1 cellular context compared by ENCODE assay signal in the genomic region with DNA sequence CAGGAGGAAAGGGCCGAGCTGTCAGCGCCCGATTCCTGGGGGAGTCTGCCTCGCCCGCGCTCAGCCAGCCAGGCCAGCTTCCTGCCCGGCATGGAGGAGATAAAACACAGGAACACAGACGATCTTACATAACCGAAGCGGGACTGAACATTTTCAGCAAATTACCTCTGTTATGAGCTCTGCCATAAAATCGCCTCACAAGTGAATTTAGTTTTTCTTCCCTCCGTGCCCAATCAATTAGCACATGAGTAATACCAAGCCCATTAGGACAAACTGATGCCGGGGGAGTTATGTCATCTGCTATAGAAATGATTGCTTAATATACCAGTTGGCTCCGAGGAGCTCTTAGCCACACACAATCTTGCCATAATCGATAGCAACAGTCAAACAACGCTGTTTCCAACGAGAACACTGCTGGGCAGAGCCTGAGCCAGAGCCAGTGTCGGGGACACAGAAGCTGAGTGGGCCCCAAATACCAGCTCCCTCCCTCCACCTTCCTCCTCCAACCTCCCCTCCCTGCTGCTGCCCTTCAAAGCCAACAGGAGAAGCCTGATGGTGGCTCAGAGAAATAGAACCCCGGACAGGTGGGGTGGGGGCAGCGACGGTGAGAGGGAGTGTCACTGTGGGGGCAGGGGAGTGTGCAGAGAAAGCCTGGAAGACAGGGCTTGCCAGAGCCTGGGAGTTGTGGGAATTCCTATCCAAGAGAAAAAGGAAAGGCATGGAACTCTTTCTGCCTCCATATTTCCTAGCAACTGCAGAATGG.
TF ChIP-seq lines count a peak whose summit lies in the region.

No MANE protein-coding gene starts in this region.

TF ChIP-seq in HEK293, 187 proteins besides CTCF, POLR2A, EP300 and RAD21 (continued from another document and continues in another):
- TF ChIP-seq, protein P1, sequence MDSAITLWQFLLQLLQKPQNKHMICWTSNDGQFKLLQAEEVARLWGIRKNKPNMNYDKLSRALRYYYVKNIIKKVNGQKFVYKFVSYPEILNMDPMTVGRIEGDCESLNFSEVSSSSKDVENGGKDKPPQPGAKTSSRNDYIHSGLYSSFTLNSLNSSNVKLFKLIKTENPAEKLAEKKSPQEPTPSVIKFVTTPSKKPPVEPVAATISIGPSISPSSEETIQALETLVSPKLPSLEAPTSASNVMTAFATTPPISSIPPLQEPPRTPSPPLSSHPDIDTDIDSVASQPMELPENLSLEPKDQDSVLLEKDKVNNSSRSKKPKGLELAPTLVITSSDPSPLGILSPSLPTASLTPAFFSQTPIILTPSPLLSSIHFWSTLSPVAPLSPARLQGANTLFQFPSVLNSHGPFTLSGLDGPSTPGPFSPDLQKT (IDR thresholded peaks at IDR 0.05; ENCODE audit: borderline replicate concordance, low read depth, low read length), result no peak
- peak; percentile 89 for TF ChIP-seq SP7 (tag by site-specific recombination; IDR thresholded peaks at IDR 0.05)
- TF ChIP-seq PRDM1 (tag by site-specific recombination; IDR thresholded peaks at IDR 0.05), result peak; percentile 31; the same call in 1 of the 2 replicates
- TF ChIP-seq ZNF423 (tag by site-specific recombination; IDR thresholded peaks at IDR 0.05), result no peak
- no peak for TF ChIP-seq ZNF433 (tag by site-specific recombination; IDR thresholded peaks at IDR 0.05; ENCODE audit: low read depth)
- no peak for TF ChIP-seq ZNF416 (tag by site-specific recombination; IDR thresholded peaks at IDR 0.05)
- TF ChIP-seq TCF7L2 (IDR thresholded peaks at IDR 0.05; ENCODE audit: borderline replicate concordance, low read depth, low read length), result no peak
- TF ChIP-seq ZNF791 (tag by site-specific recombination; IDR thresholded peaks at IDR 0.05), result no peak
- TF ChIP-seq WT1 (tag by site-specific recombination; IDR thresholded peaks at IDR 0.05), result no peak; the same call in 1 of the 2 replicates
- TF ChIP-seq ZNF221 (tag by site-specific recombination; IDR thresholded peaks at IDR 0.05; ENCODE audit: borderline replicate concordance), result no peak
- TF ChIP-seq, protein P2, sequence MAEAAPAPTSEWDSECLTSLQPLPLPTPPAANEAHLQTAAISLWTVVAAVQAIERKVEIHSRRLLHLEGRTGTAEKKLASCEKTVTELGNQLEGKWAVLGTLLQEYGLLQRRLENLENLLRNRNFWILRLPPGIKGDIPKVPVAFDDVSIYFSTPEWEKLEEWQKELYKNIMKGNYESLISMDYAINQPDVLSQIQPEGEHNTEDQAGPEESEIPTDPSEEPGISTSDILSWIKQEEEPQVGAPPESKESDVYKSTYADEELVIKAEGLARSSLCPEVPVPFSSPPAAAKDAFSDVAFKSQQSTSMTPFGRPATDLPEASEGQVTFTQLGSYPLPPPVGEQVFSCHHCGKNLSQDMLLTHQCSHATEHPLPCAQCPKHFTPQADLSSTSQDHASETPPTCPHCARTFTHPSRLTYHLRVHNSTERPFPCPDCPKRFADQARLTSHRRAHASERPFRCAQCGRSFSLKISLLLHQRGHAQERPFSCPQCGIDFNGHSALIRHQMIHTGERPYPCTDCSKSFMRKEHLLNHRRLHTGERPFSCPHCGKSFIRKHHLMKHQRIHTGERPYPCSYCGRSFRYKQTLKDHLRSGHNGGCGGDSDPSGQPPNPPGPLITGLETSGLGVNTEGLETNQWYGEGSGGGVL (tag by site-specific recombination; IDR thresholded peaks at IDR 0.05), result peak; percentile 67; the same call in 1 of the 2 replicates
- TF ChIP-seq, protein P3, sequence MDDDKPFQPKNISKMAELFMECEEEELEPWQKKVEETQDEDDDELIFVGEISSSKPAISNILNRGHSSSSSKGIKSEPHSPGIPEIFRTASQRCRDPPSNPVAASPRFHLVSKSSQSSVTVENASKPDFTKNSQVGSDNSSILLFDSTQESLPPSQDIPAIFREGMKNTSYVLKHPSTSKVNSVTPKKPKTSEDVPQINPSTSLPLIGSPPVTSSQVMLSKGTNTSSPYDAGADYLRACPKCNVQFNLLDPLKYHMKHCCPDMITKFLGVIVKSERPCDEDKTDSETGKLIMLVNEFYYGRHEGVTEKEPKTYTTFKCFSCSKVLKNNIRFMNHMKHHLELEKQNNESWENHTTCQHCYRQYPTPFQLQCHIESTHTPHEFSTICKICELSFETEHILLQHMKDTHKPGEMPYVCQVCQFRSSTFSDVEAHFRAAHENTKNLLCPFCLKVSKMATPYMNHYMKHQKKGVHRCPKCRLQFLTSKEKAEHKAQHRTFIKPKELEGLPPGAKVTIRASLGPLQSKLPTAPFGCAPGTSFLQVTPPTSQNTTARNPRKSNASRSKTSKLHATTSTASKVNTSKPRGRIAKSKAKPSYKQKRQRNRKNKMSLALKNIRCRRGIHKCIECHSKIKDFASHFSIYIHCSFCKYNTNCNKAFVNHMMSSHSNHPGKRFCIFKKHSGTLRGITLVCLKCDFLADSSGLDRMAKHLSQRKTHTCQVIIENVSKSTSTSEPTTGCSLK (tag by site-specific recombination; IDR thresholded peaks at IDR 0.05), result no peak
- no peak for TF ChIP-seq ZNF768 (tag by site-specific recombination; IDR thresholded peaks at IDR 0.05)
- TF ChIP-seq ZNF121 (tag by site-specific recombination; IDR thresholded peaks at IDR 0.05), result no peak
- TF ChIP-seq ZNF341 (tag by site-specific recombination; IDR thresholded peaks at IDR 0.05; ENCODE audit: low read depth), result no peak
- TF ChIP-seq ZNF792 (tag by site-specific recombination; IDR thresholded peaks at IDR 0.05), result no peak
- TF ChIP-seq, protein P4, sequence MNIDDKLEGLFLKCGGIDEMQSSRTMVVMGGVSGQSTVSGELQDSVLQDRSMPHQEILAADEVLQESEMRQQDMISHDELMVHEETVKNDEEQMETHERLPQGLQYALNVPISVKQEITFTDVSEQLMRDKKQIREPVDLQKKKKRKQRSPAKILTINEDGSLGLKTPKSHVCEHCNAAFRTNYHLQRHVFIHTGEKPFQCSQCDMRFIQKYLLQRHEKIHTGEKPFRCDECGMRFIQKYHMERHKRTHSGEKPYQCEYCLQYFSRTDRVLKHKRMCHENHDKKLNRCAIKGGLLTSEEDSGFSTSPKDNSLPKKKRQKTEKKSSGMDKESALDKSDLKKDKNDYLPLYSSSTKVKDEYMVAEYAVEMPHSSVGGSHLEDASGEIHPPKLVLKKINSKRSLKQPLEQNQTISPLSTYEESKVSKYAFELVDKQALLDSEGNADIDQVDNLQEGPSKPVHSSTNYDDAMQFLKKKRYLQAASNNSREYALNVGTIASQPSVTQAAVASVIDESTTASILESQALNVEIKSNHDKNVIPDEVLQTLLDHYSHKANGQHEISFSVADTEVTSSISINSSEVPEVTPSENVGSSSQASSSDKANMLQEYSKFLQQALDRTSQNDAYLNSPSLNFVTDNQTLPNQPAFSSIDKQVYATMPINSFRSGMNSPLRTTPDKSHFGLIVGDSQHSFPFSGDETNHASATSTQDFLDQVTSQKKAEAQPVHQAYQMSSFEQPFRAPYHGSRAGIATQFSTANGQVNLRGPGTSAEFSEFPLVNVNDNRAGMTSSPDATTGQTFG (tag by site-specific recombination; IDR thresholded peaks at IDR 0.05; ENCODE audit: borderline replicate concordance), result no peak
- TF ChIP-seq MZF1 (tag by site-specific recombination; IDR thresholded peaks at IDR 0.05; ENCODE audit: borderline replicate concordance), result no peak
- no peak for TF ChIP-seq HOXC10 (CRISPR knock-in tag; IDR thresholded peaks at IDR 0.05)
- TF ChIP-seq FEZF1 (tag by site-specific recombination; IDR thresholded peaks at IDR 0.05), result no peak
- TF ChIP-seq ZBTB17 (tag by site-specific recombination; IDR thresholded peaks at IDR 0.05), result peak; percentile 80
- TF ChIP-seq ZNF544 (tag by site-specific recombination; IDR thresholded peaks at IDR 0.05), result no peak
- TF ChIP-seq, protein P5, sequence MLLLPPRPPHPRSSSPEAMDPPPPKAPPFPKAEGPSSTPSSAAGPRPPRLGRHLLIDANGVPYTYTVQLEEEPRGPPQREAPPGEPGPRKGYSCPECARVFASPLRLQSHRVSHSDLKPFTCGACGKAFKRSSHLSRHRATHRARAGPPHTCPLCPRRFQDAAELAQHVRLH (tag by site-specific recombination; IDR thresholded peaks at IDR 0.05), result no peak
- TF ChIP-seq, protein P6, sequence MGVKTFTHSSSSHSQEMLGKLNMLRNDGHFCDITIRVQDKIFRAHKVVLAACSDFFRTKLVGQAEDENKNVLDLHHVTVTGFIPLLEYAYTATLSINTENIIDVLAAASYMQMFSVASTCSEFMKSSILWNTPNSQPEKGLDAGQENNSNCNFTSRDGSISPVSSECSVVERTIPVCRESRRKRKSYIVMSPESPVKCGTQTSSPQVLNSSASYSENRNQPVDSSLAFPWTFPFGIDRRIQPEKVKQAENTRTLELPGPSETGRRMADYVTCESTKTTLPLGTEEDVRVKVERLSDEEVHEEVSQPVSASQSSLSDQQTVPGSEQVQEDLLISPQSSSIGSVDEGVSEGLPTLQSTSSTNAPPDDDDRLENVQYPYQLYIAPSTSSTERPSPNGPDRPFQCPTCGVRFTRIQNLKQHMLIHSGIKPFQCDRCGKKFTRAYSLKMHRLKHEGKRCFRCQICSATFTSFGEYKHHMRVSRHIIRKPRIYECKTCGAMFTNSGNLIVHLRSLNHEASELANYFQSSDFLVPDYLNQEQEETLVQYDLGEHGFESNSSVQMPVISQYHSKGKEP (tag by site-specific recombination; IDR thresholded peaks at IDR 0.05), result no peak
- no peak for TF ChIP-seq ZNF664 (tag by site-specific recombination; IDR thresholded peaks at IDR 0.05)
- no peak for TF ChIP-seq ZNF785 (tag by site-specific recombination; IDR thresholded peaks at IDR 0.05)
- TF ChIP-seq ZNF239 (tag by site-specific recombination; IDR thresholded peaks at IDR 0.05), result no peak
- TF ChIP-seq ZNF629 (tag by site-specific recombination; IDR thresholded peaks at IDR 0.05), result peak; percentile 78
- no peak for TF ChIP-seq SALL2 (tag by site-specific recombination; IDR thresholded peaks at IDR 0.05; ENCODE audit: borderline replicate concordance)
- TF ChIP-seq ZNF514 (tag by site-specific recombination; IDR thresholded peaks at IDR 0.05), result no peak
- TF ChIP-seq ZNF677 (tag by site-specific recombination; IDR thresholded peaks at IDR 0.05), result no peak
- TF ChIP-seq ZNF292 (tag by site-specific recombination; IDR thresholded peaks at IDR 0.05; ENCODE audit: borderline replicate concordance, low read depth), result no peak
- TF ChIP-seq ZNF133 (tag by site-specific recombination; IDR thresholded peaks at IDR 0.05), result no peak
- TF ChIP-seq ZNF132 (tag by site-specific recombination; IDR thresholded peaks at IDR 0.05; ENCODE audit: borderline replicate concordance), result no peak
- no peak for TF ChIP-seq EGR2 (tag by site-specific recombination; IDR thresholded peaks at IDR 0.05; ENCODE audit: low read depth)
- TF ChIP-seq, protein P7, sequence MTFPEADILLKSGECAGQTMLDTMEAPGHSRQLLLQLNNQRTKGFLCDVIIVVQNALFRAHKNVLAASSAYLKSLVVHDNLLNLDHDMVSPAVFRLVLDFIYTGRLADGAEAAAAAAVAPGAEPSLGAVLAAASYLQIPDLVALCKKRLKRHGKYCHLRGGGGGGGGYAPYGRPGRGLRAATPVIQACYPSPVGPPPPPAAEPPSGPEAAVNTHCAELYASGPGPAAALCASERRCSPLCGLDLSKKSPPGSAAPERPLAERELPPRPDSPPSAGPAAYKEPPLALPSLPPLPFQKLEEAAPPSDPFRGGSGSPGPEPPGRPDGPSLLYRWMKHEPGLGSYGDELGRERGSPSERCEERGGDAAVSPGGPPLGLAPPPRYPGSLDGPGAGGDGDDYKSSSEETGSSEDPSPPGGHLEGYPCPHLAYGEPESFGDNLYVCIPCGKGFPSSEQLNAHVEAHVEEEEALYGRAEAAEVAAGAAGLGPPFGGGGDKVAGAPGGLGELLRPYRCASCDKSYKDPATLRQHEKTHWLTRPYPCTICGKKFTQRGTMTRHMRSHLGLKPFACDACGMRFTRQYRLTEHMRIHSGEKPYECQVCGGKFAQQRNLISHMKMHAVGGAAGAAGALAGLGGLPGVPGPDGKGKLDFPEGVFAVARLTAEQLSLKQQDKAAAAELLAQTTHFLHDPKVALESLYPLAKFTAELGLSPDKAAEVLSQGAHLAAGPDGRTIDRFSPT (tag by site-specific recombination; IDR thresholded peaks at IDR 0.05), result no peak
- peak; percentile 91 for TF ChIP-seq ZEB2 (tag by site-specific recombination; IDR thresholded peaks at IDR 0.05)
- no peak for TF ChIP-seq KLF9 (tag by site-specific recombination; IDR thresholded peaks at IDR 0.05; ENCODE audit: low read depth)
- no peak for TF ChIP-seq ZNF391 (tag by site-specific recombination; IDR thresholded peaks at IDR 0.05; ENCODE audit: borderline replicate concordance, low read depth)
- TF ChIP-seq, protein P8, sequence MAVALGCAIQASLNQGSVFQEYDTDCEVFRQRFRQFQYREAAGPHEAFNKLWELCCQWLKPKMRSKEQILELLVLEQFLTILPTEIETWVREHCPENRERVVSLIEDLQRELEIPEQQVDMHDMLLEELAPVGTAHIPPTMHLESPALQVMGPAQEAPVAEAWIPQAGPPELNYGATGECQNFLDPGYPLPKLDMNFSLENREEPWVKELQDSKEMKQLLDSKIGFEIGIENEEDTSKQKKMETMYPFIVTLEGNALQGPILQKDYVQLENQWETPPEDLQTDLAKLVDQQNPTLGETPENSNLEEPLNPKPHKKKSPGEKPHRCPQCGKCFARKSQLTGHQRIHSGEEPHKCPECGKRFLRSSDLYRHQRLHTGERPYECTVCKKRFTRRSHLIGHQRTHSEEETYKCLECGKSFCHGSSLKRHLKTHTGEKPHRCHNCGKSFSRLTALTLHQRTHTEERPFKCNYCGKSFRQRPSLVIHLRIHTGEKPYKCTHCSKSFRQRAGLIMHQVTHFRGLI (tag by site-specific recombination; IDR thresholded peaks at IDR 0.05), result peak; percentile 34; the same call in 1 of the 2 replicates
- TF ChIP-seq ZFP37 (tag by site-specific recombination; IDR thresholded peaks at IDR 0.05), result no peak
- TF ChIP-seq ZBTB20 (tag by site-specific recombination; IDR thresholded peaks at IDR 0.05), result 0 out of 2 replicates have a peak, but pooled peaks have one; percentile 42
- TF ChIP-seq ZNF610 (tag by site-specific recombination; IDR thresholded peaks at IDR 0.05; ENCODE audit: borderline replicate concordance), result no peak
- TF ChIP-seq ZNF2 (tag by site-specific recombination; IDR thresholded peaks at IDR 0.05), result peak; percentile 60; the same call in 1 of the 2 replicates
- no peak for TF ChIP-seq ZNF530 (tag by site-specific recombination; IDR thresholded peaks at IDR 0.05; ENCODE audit: low read depth)
- no peak for TF ChIP-seq YY2 (tag by site-specific recombination; IDR thresholded peaks at IDR 0.05)
- no peak for TF ChIP-seq YY1 (tag by site-specific recombination; IDR thresholded peaks at IDR 0.05)
- TF ChIP-seq ZFP69B (tag by site-specific recombination; IDR thresholded peaks at IDR 0.05), result peak; percentile 28; the same call in 1 of the 2 replicates
- no peak for TF ChIP-seq ZNF529 (tag by site-specific recombination; IDR thresholded peaks at IDR 0.05; ENCODE audit: insufficient replicate concordance)
